Comparison of ENCODE assay signal across 8 cellular contexts in the genomic region with DNA sequence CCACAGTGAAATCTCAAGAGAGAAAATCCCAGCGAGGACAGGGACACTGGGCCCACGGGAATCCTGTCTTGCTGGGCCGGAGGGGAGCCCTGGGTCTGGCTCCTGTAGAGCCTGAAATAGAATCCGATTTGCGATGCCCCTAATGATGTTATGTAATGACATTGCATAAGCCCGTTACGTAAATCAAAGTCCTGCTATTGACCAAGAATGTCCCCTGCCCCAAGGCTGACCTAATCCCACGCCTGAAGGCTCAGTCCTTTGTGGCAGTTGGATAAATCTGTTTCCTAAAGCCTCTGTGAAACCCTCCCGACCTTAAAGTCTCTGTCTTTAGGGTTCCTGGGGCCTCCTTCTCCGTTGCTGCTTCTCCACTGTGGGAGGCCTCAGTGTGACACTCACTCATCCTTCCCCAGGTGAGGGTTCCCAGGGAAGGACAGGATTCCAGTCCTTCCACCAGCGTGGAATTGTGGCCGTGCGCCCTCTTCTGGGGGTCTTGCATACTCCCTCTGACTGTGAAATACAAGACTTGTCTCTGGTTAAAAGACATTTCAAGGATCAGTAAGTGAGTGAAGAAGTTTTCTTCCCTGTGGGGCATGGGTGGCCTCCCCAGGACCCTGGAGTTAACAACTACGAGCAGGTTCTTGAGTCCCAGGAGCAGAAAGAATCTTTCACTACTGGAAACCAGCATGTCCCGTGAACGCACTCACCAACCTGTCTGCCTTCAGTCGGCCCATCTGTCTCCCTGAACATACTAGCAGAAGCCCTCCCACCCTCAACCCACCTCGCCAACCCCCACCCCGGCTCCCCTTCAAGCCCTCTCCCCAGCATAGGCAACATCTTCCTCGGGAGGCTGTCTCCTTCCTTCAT. TPM values are rescaled to one million over a fixed set of nuclear protein-coding genes. Genes with fewer than 3 reads are reported as not detected.
DNase-seq lines count a peak whose midpoint lies in the region; ATAC-seq, FAIRE-seq and TF ChIP-seq lines count a peak whose summit lies in the region.

No MANE protein-coding gene starts in this region.

- H3K9me3 Mint-ChIP-seq in activated T-cell treated with anti-CD3 and anti-CD28 coated beads, Interleukin-2, amount 50 U/mL, for 4 hours, result no peaks in the 10 kb centered on the region
- H3K9me3 Mint-ChIP-seq in stimulated activated naive CD8-positive, alpha-beta T cell treated with anti-CD3 and anti-CD28 coated beads, Interleukin-15, amount 100 ng/mL, for 72 hours, result peaks cover 4 to 15% of the 10 kb centered on the region in 2 donors

- no peak overlapping the region for H2BK120ac ChIP-seq in trophoblast cell (ENCODE audit: insufficient read depth, low read length, poor library complexity)

- TF ChIP-seq CTCF in epithelial cell of esophagus (IDR thresholded peaks at IDR 0.05; ENCODE audit: insufficient read depth, low read depth, low read length, missing control alignments), result peak; percentile 55

- no peak overlapping the region for H2AFZ ChIP-seq in trophoblast cell (ENCODE audit: insufficient read depth, low read length, poor library complexity)

- no peak overlapping the region for H3K4me2 ChIP-seq in trophoblast cell (ENCODE audit: low read length)

- DNase-seq in G401 (ENCODE audit: low spot score) (peak; percentile 63), NCI-H526 (lab: John Stamatoyannopoulos, UW) (peak; percentile 28 to 79), epithelial cell of esophagus (ENCODE audit: low read depth) (peak; percentile 38), trophoblast cell (peak; percentile 43 to 74), epidermal melanocyte (ENCODE audit: insufficient read length, low spot score) (no peak), GM12892 (ENCODE audit: insufficient read length) (no peak)
- DNase-seq in activated T-cell treated with anti-CD3 and anti-CD28 coated beads, Interleukin-2, amount 50 U/mL, for 4 hours, result no peak
- no peak for DNase-seq in stimulated activated naive CD8-positive, alpha-beta T cell treated with anti-CD3 and anti-CD28 coated beads, Interleukin-15, amount 100 ng/mL, for 72 hours

- H3K4me3 Mint-ChIP-seq in activated T-cell treated with anti-CD3 and anti-CD28 coated beads, Interleukin-2, amount 50 U/mL, for 4 hours, result no peak overlapping the region
- no peak overlapping the region for H3K4me3 Mint-ChIP-seq in stimulated activated naive CD8-positive, alpha-beta T cell treated with anti-CD3 and anti-CD28 coated beads, Interleukin-15, amount 100 ng/mL, for 72 hours

- TF ChIP-seq POLR2A in GM12892 (IDR thresholded peaks at IDR 0.05; ENCODE audit: low read depth, low read length), result no peak

- H3K27ac Mint-ChIP-seq in stimulated activated naive CD8-positive, alpha-beta T cell treated with anti-CD3 and anti-CD28 coated beads, Interleukin-15, amount 100 ng/mL, for 72 hours, result no peak overlapping the region

- no peak overlapping the region for H3K9ac ChIP-seq in trophoblast cell (ENCODE audit: low read length)

- no peaks in the 10 kb centered on the region for H3K27me3 Mint-ChIP-seq in activated T-cell treated with anti-CD3 and anti-CD28 coated beads, Interleukin-2, amount 50 U/mL, for 4 hours (ENCODE audit: low read depth)
- H3K27me3 Mint-ChIP-seq in stimulated activated naive CD8-positive, alpha-beta T cell treated with anti-CD3 and anti-CD28 coated beads, Interleukin-15, amount 100 ng/mL, for 72 hours, result no peaks in the 10 kb centered on the region

- H3K4ac ChIP-seq in trophoblast cell (ENCODE audit: low read depth, low read length), result no peak overlapping the region

- no peaks in the 10 kb centered on the region for H3K27me3 ChIP-seq in trophoblast cell (ENCODE audit: insufficient read depth, low read length)

- peaks cover 1% of the 10 kb centered on the region for H3K36me3 Mint-ChIP-seq in activated T-cell treated with anti-CD3 and anti-CD28 coated beads, Interleukin-2, amount 50 U/mL, for 4 hours (ENCODE audit: insufficient read depth)

- WGBS in trophoblast cell (ENCODE audit: extremely low coverage, insufficient coverage, insufficient read length), result no CpG with 5 or more reads among the region's 20 CpGs

- H3K27ac ChIP-seq in trophoblast cell (ENCODE audit: low read depth, low read length), result no peak overlapping the region

- no peak for ATAC-seq in activated T-cell treated with anti-CD3 and anti-CD28 coated beads, Interleukin-2, amount 50 U/mL, for 4 hours
- ATAC-seq in stimulated activated naive CD8-positive, alpha-beta T cell treated with anti-CD3 and anti-CD28 coated beads, Interleukin-15, amount 100 ng/mL, for 72 hours, result no peak

- no peak overlapping the region for H3K14ac ChIP-seq in trophoblast cell (ENCODE audit: low read length)

- H2BK5ac ChIP-seq in trophoblast cell (ENCODE audit: low read depth, low read length, poor library complexity), result no peak overlapping the region

- no peaks in the 10 kb centered on the region for H3K4me1 ChIP-seq in trophoblast cell (ENCODE audit: control insufficient read depth in 1 of 2, insufficient read depth in 2 of 2, low read length in 2 of 2)

- no peaks in the 10 kb centered on the region for H3K4me1 Mint-ChIP-seq in activated T-cell treated with anti-CD3 and anti-CD28 coated beads, Interleukin-2, amount 50 U/mL, for 4 hours (ENCODE audit: low read depth)
- no peaks in the 10 kb centered on the region for H3K4me1 Mint-ChIP-seq in stimulated activated naive CD8-positive, alpha-beta T cell treated with anti-CD3 and anti-CD28 coated beads, Interleukin-15, amount 100 ng/mL, for 72 hours

- H4K91ac ChIP-seq in trophoblast cell (ENCODE audit: low read depth, low read length), result no peak overlapping the region

- no peaks in the 10 kb centered on the region for H3K79me1 ChIP-seq in trophoblast cell (ENCODE audit: low read length)

- H3K9me3 ChIP-seq in trophoblast cell (ENCODE audit: insufficient read depth, low read depth, low read length), result peaks cover 3% of the 10 kb centered on the region

- in situ Hi-C loops in G401 (cut with HindIII; ENCODE audit: low sequenced_read_pairs), result no loop called here

- no peaks in the 10 kb centered on the region for H3K79me2 ChIP-seq in trophoblast cell (ENCODE audit: control insufficient read depth, insufficient read depth, low read length, poor library complexity)

- H2AK5ac ChIP-seq in trophoblast cell (ENCODE audit: low read length), result no peak overlapping the region

- H3K4me3 ChIP-seq in epithelial cell of esophagus (ENCODE audit: low read length) (no peak overlapping the region), trophoblast cell (ENCODE audit: low read depth, low read length) (no peak overlapping the region)

- H3K36me3 ChIP-seq in trophoblast cell (ENCODE audit: control insufficient read depth in 1 of 2, insufficient read depth in 2 of 2, low read length in 2 of 2), result no peaks in the 10 kb centered on the region

- no peak overlapping the region for H4K8ac ChIP-seq in trophoblast cell (ENCODE audit: low read depth, low read length)

- no peak overlapping the region for H4K12ac ChIP-seq in trophoblast cell (ENCODE audit: low read depth, low read length)

- FAIRE-seq in GM12892 (lab: Jason Lieb, UNC), result no peak

- H2BK12ac ChIP-seq in trophoblast cell (ENCODE audit: low read length), result no peak overlapping the region

- H3K23ac ChIP-seq in trophoblast cell (ENCODE audit: low read length), result no peak overlapping the region

- H3K18ac ChIP-seq in trophoblast cell (ENCODE audit: low read length), result no peak overlapping the region

RNA-seq across cellular contexts. Expression of a gene that starts 19.8 kb away (rescaled TPM):
- 7.9 and 9.8 TPM in 2 replicates for total RNA-seq in G401 (2014; rRNA removed; shearing (Covaris generic))
- 0.72 and 1.0 TPM in 2 replicates for polyA plus RNA-seq in trophoblast cell (2013)
- not detected for polyA plus RNA-seq in GM12892 (2012; ENCODE audit: missing spikeins)
- total RNA-seq in activated T-cell treated with anti-CD3 and anti-CD28 coated beads, Interleukin-2, amount 50 U/mL, for 4 hours, result under 1 TPM; 0.08 to 0.18 (median 0.16) TPM

Comparison
In these comparisons a context has a peak if more than half of its experiments do, and no peak if none do; other contexts are left out.
1. DNase-seq: peak in G401 (single experiment), NCI-H526 (2 of 2), epithelial cell of esophagus (single experiment) and trophoblast cell (2 of 2); none in epidermal melanocyte (single experiment), GM12892 (single experiment), activated T-cell treated with anti-CD3 and anti-CD28 coated beads, Interleukin-2, amount 50 U/mL, for 4 hours (single experiment) and stimulated activated naive CD8-positive, alpha-beta T cell treated with anti-CD3 and anti-CD28 coated beads, Interleukin-15, amount 100 ng/mL, for 72 hours (0 of 2).